ENCODE assay signal across 8 cellular contexts in genomic region chr6:57792720-57793397, GRCh38.
A peak's percentile ranks its signal among the peaks of the same experiment; 100 is the strongest.
DNase-seq lines count a peak whose midpoint lies in the region; ATAC-seq, FAIRE-seq and TF ChIP-seq lines count a peak whose summit lies in the region.
"Not testable (repeated sequence)": the region's sequence is repeated elsewhere in the genome, so short reads cannot be mapped to it uniquely, and the experiment has no call there.

No MANE protein-coding gene starts in this region.

- WGBS in H1 (ENCODE audit: extremely low coverage in 1 of 2, insufficient coverage in 1 of 2, insufficient read length in 1 of 2, insufficient replicate concordance in 2 of 2, low coverage in 1 of 2, low lambda C conversion rate in 2 of 2, missing lambda C conversion rate in 1 of 2), 2 experiments: 84% methylated on average over 25 of the region's 25 CpGs; no CpG with 5 or more reads in 1 of the 2 experiments

- not testable (repeated sequence) for H3K18ac ChIP-seq in H1 (ENCODE audit: extremely low read depth, low read length)

- TF ChIP-seq CTCF in CD8-positive, alpha-beta T cell (IDR thresholded peaks at IDR 0.05); GM23338 (conservative IDR thresholded peaks at IDR 0.05; ENCODE audit: low read depth in 2 of 2); H1 (IDR thresholded peaks at IDR 0.05; ENCODE audit: control extremely low read depth in 1 of 3, insufficient read depth in 1 of 3, low read depth in 1 of 3, low read length in 3 of 3); retinal pigment epithelial cell (conservative IDR thresholded peaks at IDR 0.05; ENCODE audit: low read depth, low read length): not testable (repeated sequence)

- H4K5ac ChIP-seq in H1 (ENCODE audit: insufficient read length, low read depth, low read length): not testable (repeated sequence)

- H3K4me1 Mint-ChIP-seq in CD8-positive, alpha-beta T cell (ENCODE audit: low read depth): peaks cover 12% of the 10 kb centered on the region
- H3K4me1 Mint-ChIP-seq in GM23338; activated T-helper 17 cell treated with anti-CD3 and anti-CD28 coated beads, Interleukin-2, amount 50 U/mL, for 72 hours: not testable (repeated sequence)

- H2BK15ac ChIP-seq in H1 (ENCODE audit: low read length): not testable (repeated sequence)

- H3K56ac ChIP-seq in H1 (replicated peaks; ENCODE audit: insufficient read length, low read depth, low read length): not testable (repeated sequence)

- H3K4me2 ChIP-seq in GM23338 (peak overlapping the region; percentile 82), H1 (ENCODE audit: insufficient read depth in 1 of 2, low read depth in 2 of 2, low read length in 2 of 2) (peak overlapping the region in 1 of 2 experiments; percentile 41; a peak in 1 of 4 replicates)

- not testable (repeated sequence) for TF ChIP-seq RAD21 in H1 (IDR thresholded peaks at IDR 0.05 in 1 of 2, conservative IDR thresholded peaks at IDR 0.05 in 1 of 2; ENCODE audit: low read depth in 2 of 2, low read length in 2 of 2)

- H3K4me1 ChIP-seq in CD8-positive, alpha-beta T cell (ENCODE audit: insufficient read depth, low read length); GM23338 (ENCODE audit: insufficient read depth); H1 (replicated peaks in 1 of 4; ENCODE audit: control insufficient read depth in 3 of 4, insufficient read depth in 4 of 4, low read length in 3 of 4): not testable (repeated sequence)

- not testable (repeated sequence) for H2BK12ac ChIP-seq in H1 (ENCODE audit: low read depth, low read length)

- ATAC-seq in CD8-positive, alpha-beta T cell; activated T-helper 17 cell treated with anti-CD3 and anti-CD28 coated beads, Interleukin-2, amount 50 U/mL, for 72 hours (replicated peaks): not testable (repeated sequence)
- ATAC-seq in GM23338: peak; percentile 82
- peak; percentile 76 for ATAC-seq in HG03432 (IDR thresholded peaks at IDR 0.05; ENCODE audit: unreplicated experiment)

- H3K14ac ChIP-seq in H1 (ENCODE audit: insufficient read length): not testable (repeated sequence)

- not testable (repeated sequence) for H3K9me2 ChIP-seq in GM23338 (ENCODE audit: insufficient read depth)

- H3K27me3 ChIP-seq in CD8-positive, alpha-beta T cell (ENCODE audit: insufficient read depth, low read length); H1 (replicated peaks in 1 of 4; ENCODE audit: control insufficient read depth in 3 of 4, extremely low read depth in 1 of 4, insufficient read depth in 3 of 4, low read length in 3 of 4): not testable (repeated sequence)
- peaks cover 63% of the 10 kb centered on the region for H3K27me3 ChIP-seq in GM23338 (ENCODE audit: insufficient read depth)

- not testable (repeated sequence) for H4K91ac ChIP-seq in H1 (replicated peaks; ENCODE audit: insufficient read length, low read length)

- FAIRE-seq in H1 (lab: Jason Lieb, UNC): not testable (repeated sequence)

- not testable (repeated sequence) for H3K36me3 Mint-ChIP-seq in CD8-positive, alpha-beta T cell; GM23338 (ENCODE audit: low read depth); activated T-helper 17 cell treated with anti-CD3 and anti-CD28 coated beads, Interleukin-2, amount 50 U/mL, for 72 hours (ENCODE audit: low read depth)

- H2BK5ac ChIP-seq in H1 (ENCODE audit: low read depth, low read length): not testable (repeated sequence)

- H3K9me3 ChIP-seq in CD8-positive, alpha-beta T cell (ENCODE audit: low read length); SK-N-MC (ENCODE audit: low read depth, low read length); H1 (ENCODE audit: insufficient read depth in 2 of 2, low read depth in 1 of 2, low read length in 1 of 2); iPS-18c (ENCODE audit: control insufficient read depth, insufficient read depth, low read length): not testable (repeated sequence)

- not testable (repeated sequence) for H3K27ac Mint-ChIP-seq in CD8-positive, alpha-beta T cell; GM23338; activated T-helper 17 cell treated with anti-CD3 and anti-CD28 coated beads, Interleukin-2, amount 50 U/mL, for 72 hours

- not testable (repeated sequence) for TF ChIP-seq POLR2A in H1 (IDR thresholded peaks at IDR 0.05; ENCODE audit: control extremely low read depth in 1 of 2, low read depth in 2 of 2, low read length in 2 of 2)

- intact Hi-C loops in CD8-positive, alpha-beta T cell (cut with DNase I, micrococcal nuclease): not testable (repeated sequence)

- H3K27ac ChIP-seq in CD8-positive, alpha-beta T cell (ENCODE audit: low read depth, low read length); GM23338 (ENCODE audit: low read depth); SK-N-MC; H1 (ENCODE audit: low read depth, low read length): not testable (repeated sequence)

- not testable (repeated sequence) for H3K23ac ChIP-seq in H1 (ENCODE audit: insufficient read length)

- H3K27me3 Mint-ChIP-seq in CD8-positive, alpha-beta T cell (ENCODE audit: low read depth): peaks cover 35% of the 10 kb centered on the region
- peaks cover 38% of the 10 kb centered on the region for H3K27me3 Mint-ChIP-seq in GM23338 (ENCODE audit: insufficient read depth, low read depth, poor library complexity)
- peaks cover 35% of the 10 kb centered on the region for H3K27me3 Mint-ChIP-seq in activated T-helper 17 cell treated with anti-CD3 and anti-CD28 coated beads, Interleukin-2, amount 50 U/mL, for 72 hours

- H3K79me1 ChIP-seq in H1 (ENCODE audit: low read depth, low read length): not testable (repeated sequence)

- not testable (repeated sequence) for H3F3A ChIP-seq in GM23338 (replicated peaks; ENCODE audit: low read depth)

- H3K9ac ChIP-seq in SK-N-MC (ENCODE audit: insufficient read length); H1 (replicated peaks in 1 of 4; ENCODE audit: extremely low read depth in 1 of 4, low read depth in 3 of 4, low read length in 3 of 4): not testable (repeated sequence)

- not testable (repeated sequence) for H3K9me3 Mint-ChIP-seq in CD8-positive, alpha-beta T cell; activated T-helper 17 cell treated with anti-CD3 and anti-CD28 coated beads, Interleukin-2, amount 50 U/mL, for 72 hours
- peaks cover 11% of the 10 kb centered on the region; the same call in 2 of the 3 replicates for H3K9me3 Mint-ChIP-seq in GM23338

- H3K79me2 ChIP-seq in GM23338 (replicated peaks; ENCODE audit: insufficient read depth); H1 (ENCODE audit: control insufficient read depth in 1 of 2, insufficient read depth in 2 of 2, low read length in 2 of 2): not testable (repeated sequence)

- H4K20me1 ChIP-seq in GM23338 (replicated peaks; ENCODE audit: insufficient read depth); H1 (replicated peaks in 1 of 2; ENCODE audit: control insufficient read depth in 1 of 2, insufficient read depth in 2 of 2, low read length in 2 of 2): not testable (repeated sequence)

- not testable (repeated sequence) for H3K23me2 ChIP-seq in H1 (ENCODE audit: low read depth, low read length)

- CTCF ChIA-PET in CD8-positive, alpha-beta T cell (lab: Charles Lee); H1 (lab: Charles Lee; ENCODE audit: partially characterized antibody): not testable (repeated sequence)

- H3K36me3 ChIP-seq in CD8-positive, alpha-beta T cell (ENCODE audit: insufficient read depth, low read length); GM23338 (ENCODE audit: insufficient read depth); SK-N-MC (ENCODE audit: insufficient read depth, low read length); H1 (ENCODE audit: control insufficient read depth in 2 of 4, insufficient read depth in 4 of 4, low read length in 3 of 4): not testable (repeated sequence)

- not testable (repeated sequence) for H3K4ac ChIP-seq in H1 (replicated peaks; ENCODE audit: insufficient read length, low read depth, low read length)

- H2BK120ac ChIP-seq in H1 (replicated peaks; ENCODE audit: low read depth, low read length): not testable (repeated sequence)

- H3K4me3 Mint-ChIP-seq in CD8-positive, alpha-beta T cell: peak overlapping the region; percentile 22
- peak overlapping the region; percentile 83 for H3K4me3 Mint-ChIP-seq in GM23338
- H3K4me3 Mint-ChIP-seq in activated T-helper 17 cell treated with anti-CD3 and anti-CD28 coated beads, Interleukin-2, amount 50 U/mL, for 72 hours: peak overlapping the region; percentile 30

- H2AFZ ChIP-seq in GM23338: 0 out of 2 replicates have a peak overlapping the region, but pooled peaks have one; percentile 66
- H2AFZ ChIP-seq in H1 (ENCODE audit: low read length): not testable (repeated sequence)

- not testable (repeated sequence) for DNase-seq in CD8-positive, alpha-beta T cell; retinal pigment epithelial cell (ENCODE audit: low read depth)
- DNase-seq in GM23338 (ENCODE audit: low spot score) (peak; percentile 68), SK-N-MC (ENCODE audit: low read depth, low spot score) (peak; percentile 65), H1 (ENCODE audit: low read depth in 1 of 2, low spot score in 2 of 2) (peak; percentile 34 to 84)

- TF ChIP-seq EP300 in H1 (IDR thresholded peaks at IDR 0.05; ENCODE audit: borderline replicate concordance in 1 of 2, low read depth in 2 of 2, low read length in 2 of 2): not testable (repeated sequence)

- not testable (repeated sequence) for H4K8ac ChIP-seq in H1 (ENCODE audit: extremely low read depth, insufficient read depth, low read length)

- not testable (repeated sequence) for H2BK20ac ChIP-seq in H1 (ENCODE audit: low read length)

- H3K4me3 ChIP-seq in CD8-positive, alpha-beta T cell (ENCODE audit: low read depth, low read length): not testable (repeated sequence)
- H3K4me3 ChIP-seq in GM23338: peak overlapping the region; percentile 72
- peak overlapping the region; percentile 76 for H3K4me3 ChIP-seq in SK-N-MC
- peak overlapping the region in 1 of 4 experiments; percentile 50; a peak in 1 of 8 replicates for H3K4me3 ChIP-seq in H1 (ENCODE audit: extremely low read depth in 1 of 4, insufficient read depth in 2 of 4, low read depth in 3 of 4, low read length in 4 of 4)
- peak overlapping the region; percentile 54; the same call in 1 of the 2 replicates for H3K4me3 ChIP-seq in iPS-18c (ENCODE audit: insufficient read depth, low read depth, low read length)
- H3K4me3 ChIP-seq in retinal pigment epithelial cell (ENCODE audit: low read length): peak overlapping the region; percentile 16

- not testable (repeated sequence) for H2AK5ac ChIP-seq in H1 (ENCODE audit: low read depth, low read length)

- POLR2A ChIA-PET in CD8-positive, alpha-beta T cell (lab: Charles Lee); H1 (lab: Charles Lee; ENCODE audit: partially characterized antibody): not testable (repeated sequence)

TF ChIP-seq in H1, 55 proteins besides CTCF, POLR2A, EP300 and RAD21:
- peak; percentile 87 for TF ChIP-seq TBP (IDR thresholded peaks at IDR 0.05; ENCODE audit: low read depth, low read length)

Comparison
In these comparisons a context has a peak if more than half of its experiments do, and no peak if none do; other contexts are left out.
1. H3K4me3 Mint-ChIP-seq: peak in every context shown above with its lines; median percentile 83 in GM23338; 30 in activated T-helper 17 cell treated with anti-CD3 and anti-CD28 coated beads, Interleukin-2, amount 50 U/mL, for 72 hours; 22 in CD8-positive, alpha-beta T cell.